In the genomic region with DNA sequence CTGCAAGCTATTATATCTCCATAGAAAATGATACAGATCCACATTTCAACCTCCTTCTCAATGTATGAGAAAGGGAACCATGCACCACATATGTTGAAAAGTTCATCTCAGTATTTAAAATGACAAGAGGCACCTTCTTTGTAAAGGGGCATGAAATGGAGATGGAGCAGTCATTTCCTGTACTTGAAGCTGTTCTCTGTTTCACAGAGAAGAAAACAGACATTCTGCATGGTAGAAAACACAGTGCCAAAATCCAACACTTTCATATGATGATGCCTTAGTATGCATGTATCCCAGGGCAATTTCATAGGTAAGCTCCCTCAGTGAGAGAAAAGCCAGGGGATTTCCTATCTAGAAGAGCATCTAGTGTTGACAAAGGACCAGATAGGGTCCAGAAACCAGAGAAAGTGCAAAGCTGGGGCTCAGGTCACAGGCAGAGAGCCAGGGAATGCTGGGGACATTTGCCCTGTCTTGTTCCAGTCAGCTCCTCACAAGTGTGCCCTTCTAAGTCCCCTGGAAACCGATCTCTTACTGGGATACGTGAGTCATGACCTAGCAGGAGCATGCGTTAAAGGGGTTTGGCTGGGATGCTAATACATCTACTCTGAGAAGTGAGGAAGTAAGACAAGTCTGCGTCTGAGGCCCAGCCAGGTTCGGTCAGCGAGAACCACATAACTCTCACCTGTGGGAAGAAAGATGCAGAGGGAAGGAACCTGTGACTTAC, we compare ENCODE assay signal across 13 cellular contexts.
DNase-seq lines count a peak whose midpoint lies in the region; ATAC-seq, FAIRE-seq and TF ChIP-seq lines count a peak whose summit lies in the region.
"Had no signal": no experiment of that assay in that cellular context is flagged by ENCODE, and none has a peak within 500 bp of the region (broad histone marks: within the 10 kb centered on the region; RNA-seq: fewer than 3 reads in every experiment).

No MANE protein-coding gene starts in this region.

- no peak overlapping the region for H3K4me3 ChIP-seq in fibroblast of mammary gland (ENCODE audit: control insufficient read depth, low read depth, low read length)
- no peak overlapping the region for H3K4me3 ChIP-seq in dorsolateral prefrontal cortex
- H3K4me3 ChIP-seq: BLaER1 treated with 17β-estradiol and CSF1 and Interleukin-3, amounts not matched to agents 10 nM and 100 nM had no signal

- no peak for DNase-seq in GM12891 (ENCODE audit: insufficient read length, low spot score)
- peak; percentile 21 for DNase-seq in LHCN-M2 (ENCODE audit: low read depth)
- peak; percentile 5 for DNase-seq in fibroblast of mammary gland (ENCODE audit: low read depth)
- DNase-seq in NCI-H226, result no peak
- no peak for DNase-seq in activated CD4-positive, alpha-beta T cell treated with anti-CD3 and anti-CD28 coated beads, Interleukin-2, amount 50 U/mL, for 4 hours
- DNase-seq in dorsolateral prefrontal cortex, result no peak
- no peak for DNase-seq in RPMI8226
- DNase-seq: activated CD8-positive, alpha-beta memory T cell treated with anti-CD3 and anti-CD28 coated beads, Interleukin-2, amount 50 U/mL, for 4 hours; GDM1; kidney glomerular epithelial cell; NCI-H187 treated with DMSO at 0.1 percent for 48 hours had no signal

- FAIRE-seq in GM12891 (lab: Jason Lieb, UNC), result peak; percentile 75

- TF ChIP-seq POLR2A in GM12891 (IDR thresholded peaks at IDR 0.05; ENCODE audit: low read depth, low read length), result no peak

- intact Hi-C loops in dorsolateral prefrontal cortex (cut with DNase I), result no loop called here

- TF ChIP-seq CTCF in fibroblast of mammary gland (conservative IDR thresholded peaks at IDR 0.05; ENCODE audit: control insufficient read depth, insufficient read depth, low read depth, low read length) (no peak), dorsolateral prefrontal cortex (IDR thresholded peaks at IDR 0.05 in 54 of 56, conservative IDR thresholded peaks at IDR 0.05 in 2 of 56; ENCODE audit: low read depth in 1 of 56, partially characterized antibody in 56 of 56) (no peak)

- peak overlapping the region in 27 of 59 donors; percentile 2 to 73 (median 29) for H3K27ac ChIP-seq in dorsolateral prefrontal cortex
- H3K27ac ChIP-seq: BLaER1 treated with 17β-estradiol and CSF1 and Interleukin-3, amounts not matched to agents 10 nM and 100 nM had no signal

- ATAC-seq in GM21515 (IDR thresholded peaks at IDR 0.05; ENCODE audit: unreplicated experiment), result peak; percentile 56

- H3K27me3 ChIP-seq in dorsolateral prefrontal cortex, result no peaks in the 10 kb centered on the region
- H3K27me3 ChIP-seq: BLaER1 treated with 17β-estradiol and CSF1 and Interleukin-3, amounts not matched to agents 10 nM and 100 nM had no signal

TF ChIP-seq in GM12891, 5 proteins besides CTCF, POLR2A, EP300 and RAD21:
- TF ChIP-seq TAF1 (IDR thresholded peaks at IDR 0.05; ENCODE audit: low read depth, low read length), result no peak
- TF ChIP-seq POU2F2 (IDR thresholded peaks at IDR 0.05; ENCODE audit: low read depth, low read length), result peak; percentile 48; the same call in 1 of the 2 replicates
- no peak for TF ChIP-seq POLR2AphosphoS5 (IDR thresholded peaks at IDR 0.05; ENCODE audit: low read depth, low read length)
- no peak for TF ChIP-seq PAX5 (IDR thresholded peaks at IDR 0.05; ENCODE audit: insufficient read depth, low read length, severe bottlenecking)
- peak; percentile 76 for TF ChIP-seq SPI1 (IDR thresholded peaks at IDR 0.05; ENCODE audit: low read depth, low read length)

Comparison
In these comparisons a context has a peak if more than half of its experiments do, and no peak if none do; other contexts are left out.
1. DNase-seq: peak in LHCN-M2 (single experiment) and fibroblast of mammary gland (single experiment); none in GM12891 (single experiment), NCI-H226 (single experiment), activated CD4-positive, alpha-beta T cell treated with anti-CD3 and anti-CD28 coated beads, Interleukin-2, amount 50 U/mL, for 4 hours (0 of 2), dorsolateral prefrontal cortex (0 of 10) and RPMI8226 (single experiment).